Comparison of ENCODE assay signal across 11 cellular contexts in the genomic region with DNA sequence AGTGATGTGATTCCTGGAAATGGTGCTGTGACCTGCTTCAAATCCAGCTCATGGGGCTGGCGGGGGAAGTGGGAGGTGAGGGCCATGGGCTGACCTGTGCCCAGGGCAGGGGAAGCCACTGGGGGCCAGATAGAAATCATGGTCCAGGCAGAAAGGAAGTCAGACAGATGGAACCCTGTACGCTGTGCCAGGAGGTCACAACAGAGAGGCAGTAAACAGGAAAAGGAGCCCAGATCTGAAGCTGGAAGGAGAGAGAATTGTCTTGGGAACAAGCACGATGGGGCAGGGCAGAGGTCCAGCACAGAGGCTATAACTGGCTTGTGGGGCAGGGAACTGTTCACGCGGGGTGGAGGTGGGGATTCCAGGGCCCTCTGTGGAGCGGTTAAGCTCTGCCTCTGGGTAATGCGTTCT.
A peak's percentile ranks its signal among the peaks of the same experiment; 100 is the strongest.
DNase-seq lines count a peak whose midpoint lies in the region; ATAC-seq and TF ChIP-seq lines count a peak whose summit lies in the region.
"Had no signal": no experiment of that assay in that cellular context is flagged by ENCODE, and none has a peak within 500 bp of the region (broad histone marks: within the 10 kb centered on the region; RNA-seq: fewer than 3 reads in every experiment).

No MANE protein-coding gene starts in this region.

- H3F3A ChIP-seq in neural progenitor cell (ENCODE audit: low read depth): peaks cover 9% of the 10 kb centered on the region

- no peak overlapping the region for H2AFZ ChIP-seq in neural progenitor cell (replicated peaks)

- no peak overlapping the region for H3K4me3 ChIP-seq in neural progenitor cell
- no peak overlapping the region for H3K4me3 ChIP-seq in upper lobe of right lung

- POLR2A ChIA-PET in activated naive CD8-positive, alpha-beta T cell treated with anti-CD3 and anti-CD28 coated beads, Interleukin-2, amount 10 ng/mL, durations not matched to agents 7 days and 5 days (lab: Charles Lee): no interaction called here

- H3K27ac ChIP-seq in neural progenitor cell: no peak overlapping the region
- H3K27ac ChIP-seq in upper lobe of right lung: peak overlapping the region; percentile 14

- H3K4me1 Mint-ChIP-seq in activated naive CD8-positive, alpha-beta T cell treated with anti-CD3 and anti-CD28 coated beads, Interleukin-2, amount 10 ng/mL, durations not matched to agents 7 days and 5 days: no peaks in the 10 kb centered on the region
- no peaks in the 10 kb centered on the region for H3K4me1 Mint-ChIP-seq in activated naive CD8-positive, alpha-beta T cell treated with anti-CD3 and anti-CD28 coated beads, Interleukin-2, amount 50 U/mL, for 24 hours
- H3K4me1 Mint-ChIP-seq in glutamatergic neuron (ENCODE audit: low read depth, unreplicated experiment) (peaks cover 21% of the 10 kb centered on the region), neural progenitor cell (peaks cover 52% of the 10 kb centered on the region)

- H3K27me3 Mint-ChIP-seq in activated naive CD8-positive, alpha-beta T cell treated with anti-CD3 and anti-CD28 coated beads, Interleukin-2, amount 10 ng/mL, durations not matched to agents 7 days and 5 days: no peaks in the 10 kb centered on the region
- no peaks in the 10 kb centered on the region for H3K27me3 Mint-ChIP-seq in activated naive CD8-positive, alpha-beta T cell treated with anti-CD3 and anti-CD28 coated beads, Interleukin-2, amount 50 U/mL, for 24 hours
- peaks cover 7% of the 10 kb centered on the region for H3K27me3 Mint-ChIP-seq in glutamatergic neuron (ENCODE audit: unreplicated experiment)
- H3K27me3 Mint-ChIP-seq in neural progenitor cell (ENCODE audit: insufficient read depth, low read depth): peaks cover 5% of the 10 kb centered on the region

- peaks cover 3% of the 10 kb centered on the region for H3K36me3 ChIP-seq in neural progenitor cell
- H3K36me3 ChIP-seq in upper lobe of right lung: no peaks in the 10 kb centered on the region

- intact Hi-C loops in upper lobe of right lung (cut with DNase I): no loop called here

- peaks cover 12% of the 10 kb centered on the region for H3K4me1 ChIP-seq in neural progenitor cell
- peaks cover 9% of the 10 kb centered on the region for H3K4me1 ChIP-seq in upper lobe of right lung

- no peak for DNase-seq in activated naive CD8-positive, alpha-beta T cell treated with anti-CD3 and anti-CD28 coated beads, Interleukin-2, amount 10 ng/mL, durations not matched to agents 7 days and 5 days
- no peak for DNase-seq in activated naive CD8-positive, alpha-beta T cell treated with anti-CD3 and anti-CD28 coated beads, Interleukin-2, amount 50 U/mL, for 24 hours
- DNase-seq in glutamatergic neuron (no peak), neural progenitor cell (ENCODE audit: low spot score) (no peak), upper lobe of right lung (no peak), NCI-H2081 treated with DMSO at 0.1 percent for 48 hours (lab: John Stamatoyannopoulos, UW) (no peak), amniotic stem cell (lab: John Stamatoyannopoulos, UW) (no peak), ureter (ENCODE audit: low spot score) (no peak)
- DNase-seq: activated CD8-positive, alpha-beta memory T cell treated with anti-CD3 and anti-CD28 coated beads for 24 hours; NCI-H510A; small intestine had no signal

- H3K79me2 ChIP-seq in neural progenitor cell (ENCODE audit: low read depth): no peaks in the 10 kb centered on the region

- peaks cover 31% of the 10 kb centered on the region for H3K36me3 Mint-ChIP-seq in activated naive CD8-positive, alpha-beta T cell treated with anti-CD3 and anti-CD28 coated beads, Interleukin-2, amount 10 ng/mL, durations not matched to agents 7 days and 5 days
- peaks cover 25% of the 10 kb centered on the region for H3K36me3 Mint-ChIP-seq in activated naive CD8-positive, alpha-beta T cell treated with anti-CD3 and anti-CD28 coated beads, Interleukin-2, amount 50 U/mL, for 24 hours (ENCODE audit: low read depth)
- H3K36me3 Mint-ChIP-seq in glutamatergic neuron (ENCODE audit: unreplicated experiment): peaks cover 6% of the 10 kb centered on the region
- peaks cover 54% of the 10 kb centered on the region for H3K36me3 Mint-ChIP-seq in neural progenitor cell

- H3K9me3 ChIP-seq in neural progenitor cell (ENCODE audit: low read depth) (no peaks in the 10 kb centered on the region), upper lobe of right lung (no peaks in the 10 kb centered on the region)

- H3K27me3 ChIP-seq in neural progenitor cell (peaks cover 7% of the 10 kb centered on the region), upper lobe of right lung (no peaks in the 10 kb centered on the region)

- H3K9ac ChIP-seq in neural progenitor cell: no peak overlapping the region

- peaks cover 1% of the 10 kb centered on the region for H3K9me3 Mint-ChIP-seq in activated naive CD8-positive, alpha-beta T cell treated with anti-CD3 and anti-CD28 coated beads, Interleukin-2, amount 10 ng/mL, durations not matched to agents 7 days and 5 days
- peaks cover 6% of the 10 kb centered on the region for H3K9me3 Mint-ChIP-seq in activated naive CD8-positive, alpha-beta T cell treated with anti-CD3 and anti-CD28 coated beads, Interleukin-2, amount 50 U/mL, for 24 hours
- peaks cover 5% of the 10 kb centered on the region for H3K9me3 Mint-ChIP-seq in glutamatergic neuron (ENCODE audit: unreplicated experiment)
- H3K9me3 Mint-ChIP-seq in neural progenitor cell: peaks cover 13% of the 10 kb centered on the region

- TF ChIP-seq CTCF in glutamatergic neuron (IDR thresholded peaks at IDR 0.05; ENCODE audit: partially characterized antibody, unreplicated experiment) (no peak), neural progenitor cell (IDR thresholded peaks at IDR 0.05) (no peak), upper lobe of right lung (IDR thresholded peaks at IDR 0.05) (no peak)

- peak overlapping the region; percentile 49 for H3K27ac Mint-ChIP-seq in activated naive CD8-positive, alpha-beta T cell treated with anti-CD3 and anti-CD28 coated beads, Interleukin-2, amount 10 ng/mL, durations not matched to agents 7 days and 5 days
- H3K27ac Mint-ChIP-seq in activated naive CD8-positive, alpha-beta T cell treated with anti-CD3 and anti-CD28 coated beads, Interleukin-2, amount 50 U/mL, for 24 hours: no peak overlapping the region
- H3K27ac Mint-ChIP-seq in glutamatergic neuron (ENCODE audit: unreplicated experiment) (peak overlapping the region; percentile 44), neural progenitor cell (peak overlapping the region; percentile 90)

- no peak overlapping the region for H3K4me3 Mint-ChIP-seq in activated naive CD8-positive, alpha-beta T cell treated with anti-CD3 and anti-CD28 coated beads, Interleukin-2, amount 10 ng/mL, durations not matched to agents 7 days and 5 days
- H3K4me3 Mint-ChIP-seq in activated naive CD8-positive, alpha-beta T cell treated with anti-CD3 and anti-CD28 coated beads, Interleukin-2, amount 50 U/mL, for 24 hours: no peak overlapping the region
- no peak overlapping the region for H3K4me3 Mint-ChIP-seq in glutamatergic neuron (ENCODE audit: unreplicated experiment)
- H3K4me3 Mint-ChIP-seq in neural progenitor cell: no peak overlapping the region

- H4K20me1 ChIP-seq in neural progenitor cell (ENCODE audit: low read depth): no peaks in the 10 kb centered on the region

- no peak for ATAC-seq in activated naive CD8-positive, alpha-beta T cell treated with anti-CD3 and anti-CD28 coated beads, Interleukin-2, amount 10 ng/mL, durations not matched to agents 7 days and 5 days (ENCODE audit: low read depth)
- ATAC-seq in activated naive CD8-positive, alpha-beta T cell treated with anti-CD3 and anti-CD28 coated beads, Interleukin-2, amount 50 U/mL, for 24 hours: no peak
- ATAC-seq in upper lobe of right lung: peak; percentile 45

- H3K4me2 ChIP-seq in neural progenitor cell: no peak overlapping the region
